Comparison of ENCODE assay signal across 21 cellular contexts in genomic region chr22:49777569-49778250, GRCh38.
"Had no signal": no experiment of that assay in that cellular context is flagged by ENCODE, and none has a peak within 500 bp of the region (broad histone marks: within the 10 kb centered on the region; RNA-seq: fewer than 3 reads in every experiment).

No MANE protein-coding gene starts in this region.

- DNase-seq: activated CD4-positive, alpha-beta T cell treated with anti-CD3 and anti-CD28 coated beads for 1 hour; activated CD4-positive, alpha-beta T cell treated with anti-CD3 and anti-CD28 coated beads, Interleukin-2, amount 50 U/mL, for 48 hours; activated T-cell treated with anti-CD3 and anti-CD28 coated beads for 4 hours; amygdala; endodermal cell; naive B cell; right lobe of liver; small intestine; stimulated activated CD4-positive, alpha-beta T cell treated with anti-CD3 and anti-CD28 coated beads, Interleukin-4, amount 100 ng/mL, for 1 hour; stomach had no signal

- H3K27me3 Mint-ChIP-seq: activated naive CD8-positive, alpha-beta T cell; memory B cell; naive B cell; type B pancreatic cell had no signal

- H3K9me3 ChIP-seq: left lung, mucosa of descending colon, ovary, right lobe of liver, stomach had no signal

- H3K9me3 Mint-ChIP-seq: activated T-helper 1 cell treated with anti-CD3 and anti-CD28 coated beads, Interleukin-12 subunit alpha, Interleukin-12 subunit beta, Interleukin-2, Interleukin-4 antibody, amounts not matched to agents 30 ng/mL and 10 ng/mL and 1 ng/mL, durations not matched to agents 14 hours and 24 hours and 36 hours; endodermal cell; memory B cell; naive B cell; neural progenitor cell; T-helper 1 cell treated with Interleukin-12 subunit alpha and Interleukin-12 subunit beta and Interleukin-4 antibody, amounts not matched to agents 30 μg/mL and 1 μg/mL, for 36 hours; type B pancreatic cell had no signal

- H3K4me1 Mint-ChIP-seq: endodermal cell, memory B cell had no signal

- H3K4me3 Mint-ChIP-seq: activated naive CD8-positive, alpha-beta T cell; activated T-helper 1 cell treated with anti-CD3 and anti-CD28 coated beads, Interleukin-12 subunit alpha, Interleukin-12 subunit beta, Interleukin-2, Interleukin-4 antibody, amounts not matched to agents 30 ng/mL and 10 ng/mL and 1 ng/mL, durations not matched to agents 14 hours and 24 hours and 36 hours; endodermal cell; memory B cell; naive B cell; neural progenitor cell; T-helper 1 cell treated with Interleukin-12 subunit alpha and Interleukin-12 subunit beta and Interleukin-4 antibody, amounts not matched to agents 30 μg/mL and 1 μg/mL, for 36 hours; type B pancreatic cell had no signal

- H3K27ac ChIP-seq: cardiac muscle cell, left lung, neural progenitor cell, ovary, right lobe of liver, stomach, VCaP had no signal

- H3K36me3 ChIP-seq: neural progenitor cell, ovary had no signal

- ATAC-seq: left lung, mucosa of descending colon had no signal

- H3K4me1 ChIP-seq: neural progenitor cell, right lobe of liver had no signal

- H3K4me3 ChIP-seq: cardiac muscle cell, left lung, mucosa of descending colon, neural progenitor cell, ovary, right lobe of liver, stomach had no signal

- H3K27ac Mint-ChIP-seq: activated naive CD8-positive, alpha-beta T cell; activated T-helper 1 cell treated with anti-CD3 and anti-CD28 coated beads, Interleukin-12 subunit alpha, Interleukin-12 subunit beta, Interleukin-2, Interleukin-4 antibody, amounts not matched to agents 30 ng/mL and 10 ng/mL and 1 ng/mL, durations not matched to agents 14 hours and 24 hours and 36 hours; memory B cell; naive B cell; T-helper 1 cell treated with Interleukin-12 subunit alpha and Interleukin-12 subunit beta and Interleukin-4 antibody, amounts not matched to agents 30 μg/mL and 1 μg/mL, for 36 hours; type B pancreatic cell had no signal

- H3K27me3 ChIP-seq: cardiac muscle cell, left lung, neural progenitor cell, ovary, right lobe of liver, stomach had no signal
